19 cellular contexts compared by ENCODE assay signal in genomic region chr4:142901166-142901662, GRCh38. TPM values are rescaled to one million over a fixed set of nuclear protein-coding genes. Genes with fewer than 3 reads are reported as not detected.
A peak's percentile ranks its signal among the peaks of the same experiment; 100 is the strongest.
DNase-seq lines count a peak whose midpoint lies in the region; ATAC-seq, FAIRE-seq and TF ChIP-seq lines count a peak whose summit lies in the region.
"Had no signal": no experiment of that assay in that cellular context is flagged by ENCODE, and none has a peak within 500 bp of the region (broad histone marks: within the 10 kb centered on the region; RNA-seq: fewer than 3 reads in every experiment).

No MANE protein-coding gene starts in this region.

- H3K4me2 ChIP-seq in GM23248 (ENCODE audit: unreplicated experiment): no peak overlapping the region
- H3K4me2 ChIP-seq: neural progenitor cell had no signal

- no peaks in the 10 kb centered on the region for H4K20me1 ChIP-seq in GM23248 (ENCODE audit: insufficient read depth)

- H3K4me1 ChIP-seq in A673 (ENCODE audit: insufficient read depth, low read length, poor library complexity, severe bottlenecking) (no peaks in the 10 kb centered on the region), GM23248 (ENCODE audit: insufficient read depth) (no peaks in the 10 kb centered on the region), small intestine (ENCODE audit: control insufficient read depth in 2 of 2, insufficient read depth in 1 of 2, low read depth in 1 of 2, low read length in 1 of 2) (no peaks in the 10 kb centered on the region), gastrocnemius medialis (no peaks in the 10 kb centered on the region)
- H3K4me1 ChIP-seq: neural progenitor cell, tibial nerve had no signal

- no peak overlapping the region for H3K27ac ChIP-seq in A673 (ENCODE audit: low read depth, low read length, poor library complexity, severe bottlenecking)
- H3K27ac ChIP-seq in GM23248: no peak overlapping the region
- H3K27ac ChIP-seq in small intestine (ENCODE audit: low read depth in 1 of 2, low read length in 1 of 2): no peak overlapping the region
- H3K27ac ChIP-seq in gastrocnemius medialis: no peak overlapping the region
- H3K27ac ChIP-seq: neural progenitor cell, tibial nerve had no signal

- POLR2A ChIA-PET in A673 (lab: Charles Lee; ENCODE audit: low non-redundant PET): no interaction called here

- FAIRE-seq in small intestine (lab: Jason Lieb, UNC): no peak
- FAIRE-seq: colon, frontal cortex, HTR-8/SVneo, TTC549 had no signal

- in situ Hi-C loops in GM23248 (cut with MboI) (no loop called here), gastrocnemius medialis (cut with MboI; ENCODE audit: low sequenced_read_pairs in 4 of 4) (no loop called here)

- H3K36me3 ChIP-seq in A673 (ENCODE audit: insufficient read depth, low read length, poor library complexity, severe bottlenecking) (no peaks in the 10 kb centered on the region), GM23248 (ENCODE audit: low read depth) (no peaks in the 10 kb centered on the region), small intestine (ENCODE audit: control insufficient read depth in 2 of 2, insufficient read depth in 2 of 2, low read length in 2 of 2) (no peaks in the 10 kb centered on the region), gastrocnemius medialis (no peaks in the 10 kb centered on the region)
- H3K36me3 ChIP-seq: neural progenitor cell, tibial nerve had no signal

- H3K27me3 Mint-ChIP-seq in nephron progenitor cell (ENCODE audit: low read depth, poor library complexity): peaks cover 5% of the 10 kb centered on the region

- ATAC-seq in gastrocnemius medialis: no peak
- ATAC-seq: HCT116 had no signal

- no peaks in the 10 kb centered on the region for H3K9me2 ChIP-seq in GM23248 (ENCODE audit: insufficient read depth)

- H3K79me2 ChIP-seq in GM23248 (ENCODE audit: insufficient read depth): no peaks in the 10 kb centered on the region

- H3K4me1 Mint-ChIP-seq in nephron progenitor cell: no peaks in the 10 kb centered on the region
- H3K4me1 Mint-ChIP-seq: neural progenitor cell had no signal

- no peak for TF ChIP-seq POLR2A in gastrocnemius medialis (IDR thresholded peaks at IDR 0.05)

- H2AFZ ChIP-seq in GM23248: no peak overlapping the region
- H2AFZ ChIP-seq: neural progenitor cell had no signal

- no peaks in the 10 kb centered on the region for H3K27me3 ChIP-seq in A673 (replicated peaks; ENCODE audit: insufficient read depth, low read depth, low read length, poor library complexity)
- no peaks in the 10 kb centered on the region for H3K27me3 ChIP-seq in GM23248 (replicated peaks; ENCODE audit: insufficient read depth)
- H3K27me3 ChIP-seq in small intestine (ENCODE audit: control insufficient read depth in 2 of 2, insufficient read depth in 2 of 2, low read length in 2 of 2): no peaks in the 10 kb centered on the region
- no peaks in the 10 kb centered on the region for H3K27me3 ChIP-seq in gastrocnemius medialis
- H3K27me3 ChIP-seq: neural progenitor cell, tibial nerve had no signal

- H3K9me3 ChIP-seq in A673 (ENCODE audit: low read depth, low read length, poor library complexity, severe bottlenecking): no peaks in the 10 kb centered on the region
- H3K9me3 ChIP-seq in GM23248 (ENCODE audit: low read depth): no peaks in the 10 kb centered on the region
- no peaks in the 10 kb centered on the region for H3K9me3 ChIP-seq in small intestine (ENCODE audit: control insufficient read depth, low read depth)
- H3K9me3 ChIP-seq in gastrocnemius medialis: no peaks in the 10 kb centered on the region

- WGBS in GM23248 (ENCODE audit: low coverage in 1 of 2, low lambda C conversion rate in 2 of 2, missing lambda C conversion rate in 2 of 2), 2 experiments: 33 to 44% methylated on average over 5 of the region's 5 CpGs
- 60 to 74% (median 72%) methylated on average over 5 of the region's 5 CpGs for WGBS in small intestine, 3 donors

- H3K4me3 Mint-ChIP-seq in nephron progenitor cell: no peak overlapping the region
- H3K4me3 Mint-ChIP-seq: neural progenitor cell had no signal

- intact Hi-C loops in A673 (cut with micrococcal nuclease; ENCODE audit: unreplicated experiment): no loop called here
- intact Hi-C loops in gastrocnemius medialis (cut with DNase I; ENCODE audit: low total_unique reads): no loop called here

- H3K9ac ChIP-seq in GM23248: no peak overlapping the region
- H3K9ac ChIP-seq: neural progenitor cell had no signal

- no TSS peak for BruUV-seq in A673 (replicated peaks; lab: Mats Ljungman, UMichigan)

- CTCF ChIA-PET in A673 (lab: Charles Lee): no interaction called here

- peak; percentile 4 for DNase-seq in A673 (ENCODE audit: low spot score)
- DNase-seq in GM23248: peak; percentile 45
- peak; percentile 2 for DNase-seq in RPMI7951 (ENCODE audit: low read depth)
- peak; percentile 78 for DNase-seq in glomerular visceral epithelial cell (ENCODE audit: extremely low spot score)
- no peak for DNase-seq in activated gamma-delta T cell (lab: John Stamatoyannopoulos, UW)
- no peak for DNase-seq in nephron progenitor cell
- DNase-seq in small intestine: no peak
- no peak for DNase-seq in gastrocnemius medialis
- DNase-seq: activated CD4-positive, alpha-beta T cell treated with anti-CD3 and anti-CD28 coated beads, Interleukin-2, amount 50 U/mL, for 1 hour; activated CD8-positive, alpha-beta memory T cell treated with anti-CD3 and anti-CD28 coated beads, Interleukin-2, amount 50 U/mL, for 48 hours; activated effector memory CD4-positive, alpha-beta T cell treated with anti-CD3 and anti-CD28 coated beads, Interleukin-2, amount 50 U/mL, for 16 hours; NCI-H1417 treated with DMSO at 0.1 percent for 48 hours had no signal

- no peak overlapping the region for H3K27ac Mint-ChIP-seq in nephron progenitor cell
- H3K27ac Mint-ChIP-seq: neural progenitor cell had no signal

- peaks cover 39% of the 10 kb centered on the region for H3K9me3 Mint-ChIP-seq in nephron progenitor cell

- no peaks in the 10 kb centered on the region for H3F3A ChIP-seq in GM23248 (ENCODE audit: insufficient read depth)

- no peak overlapping the region for H3K4me3 ChIP-seq in A673 (ENCODE audit: low read depth, low read length, poor library complexity, severe bottlenecking)
- no peak overlapping the region for H3K4me3 ChIP-seq in GM23248
- no peak overlapping the region for H3K4me3 ChIP-seq in small intestine (ENCODE audit: low read depth in 1 of 2, low read length in 2 of 2)
- no peak overlapping the region for H3K4me3 ChIP-seq in gastrocnemius medialis
- H3K4me3 ChIP-seq: neural progenitor cell, tibial nerve had no signal

- TF ChIP-seq CTCF in A673 (conservative IDR thresholded peaks at IDR 0.05; ENCODE audit: low read depth, low read length) (no peak), nephron progenitor cell (IDR thresholded peaks at IDR 0.05) (no peak), gastrocnemius medialis (IDR thresholded peaks at IDR 0.05 in 4 of 5, conservative IDR thresholded peaks at IDR 0.05 in 1 of 5) (no peak)

- no peaks in the 10 kb centered on the region for H3K36me3 Mint-ChIP-seq in nephron progenitor cell (ENCODE audit: low read depth)
- H3K36me3 Mint-ChIP-seq: neural progenitor cell had no signal

RNA-seq across cellular contexts. Expression of gene INPP4B, which starts 55.1 kb away (rescaled TPM):
- 13.1 and 17.5 TPM in 2 replicates for total RNA-seq in A673 (2021)
- total RNA-seq in GM23248 (2014; rRNA removed; shearing (Covaris generic)): 27.5 and 39.2 TPM in 2 replicates
- 20.3 TPM in 2 replicates for polyA plus RNA-seq in GM23248 (2016; fragmentation: Nextera tagmentation; extraction: Ambion mirVana)
- 11.7 and 14.1 TPM in 2 replicates for total RNA-seq in RPMI7951 (2014; rRNA removed; shearing (Covaris generic))
- polyA plus RNA-seq in small intestine: 1 to 10 TPM; 2.7 to 4.5 (median 3.9) TPM
- 10 to 100 TPM in 1 of 4 donors, 1 to 10 TPM in 3; 7.5 to 23.6 (median 9.1) TPM for total RNA-seq in gastrocnemius medialis

Comparison
In these comparisons a context has a peak if more than half of its experiments do, and no peak if none do; other contexts are left out.
1. DNase-seq: peak in A673 (single experiment), GM23248 (single experiment), RPMI7951 (single experiment) and glomerular visceral epithelial cell (single experiment); none in activated gamma-delta T cell (single experiment), nephron progenitor cell (single experiment), small intestine (single experiment) and gastrocnemius medialis (0 of 2).